ENCODE assay signal across 10 cellular contexts in genomic region chr1:15678578-15678977, GRCh38. TPM values are rescaled to one million over a fixed set of nuclear protein-coding genes. Genes with fewer than 3 reads are reported as not detected.
DNase-seq lines count a peak whose midpoint lies in the region; ATAC-seq, FAIRE-seq and TF ChIP-seq lines count a peak whose summit lies in the region.
"Had no signal": no experiment of that assay in that cellular context is flagged by ENCODE, and none has a peak within 500 bp of the region (broad histone marks: within the 10 kb centered on the region; RNA-seq: fewer than 3 reads in every experiment).

No MANE protein-coding gene starts in this region.

- H3K27ac ChIP-seq in endothelial cell of umbilical vein (ENCODE audit: insufficient read depth, low read depth, low read length) (no peak overlapping the region), gastroesophageal sphincter (no peak overlapping the region), tibial nerve (no peak overlapping the region)
- H3K27ac ChIP-seq: BLaER1 treated with 17β-estradiol and CSF1 and Interleukin-3, amounts not matched to agents 10 nM and 100 nM had no signal

- TF ChIP-seq CTCF in endothelial cell of umbilical vein (IDR thresholded peaks at IDR 0.05; ENCODE audit: extremely low read depth in 1 of 2, insufficient read depth in 1 of 2, low read depth in 1 of 2, low read length in 2 of 2) = no peak
- no peak for TF ChIP-seq CTCF in gastroesophageal sphincter (IDR thresholded peaks at IDR 0.05)
- TF ChIP-seq CTCF in tibial nerve (IDR thresholded peaks at IDR 0.05) = no peak

- DNase-seq in activated CD8-positive, alpha-beta memory T cell treated with anti-CD3 and anti-CD28 coated beads for 24 hours = peak; percentile 24
- no peak for DNase-seq in activated CD8-positive, alpha-beta memory T cell treated with anti-CD3 and anti-CD28 coated beads, Interleukin-2, amount 50 U/mL, for 48 hours
- DNase-seq in NOMO-1 treated with DMSO at 0.1 percent for 48 hours (lab: John Stamatoyannopoulos, UW; ENCODE audit: unreplicated experiment) (peak; percentile 58), endothelial cell of umbilical vein (ENCODE audit: low read depth, low spot score) (peak; percentile 14), tibial nerve (ENCODE audit: low spot score in 2 of 2) (no peak), retina (no peak)
- DNase-seq in stimulated activated effector memory CD8-positive, alpha-beta T cell treated with anti-CD3 and anti-CD28 coated beads, Interleukin-12 subunit alpha, Interleukin-12 subunit beta, amount 100 ng/mL, for 72 hours (ENCODE audit: low spot score in 2 of 2) = no peak
- DNase-seq: activated naive CD4-positive, alpha-beta T cell treated with Interleukin-2 at 50 U/mL for 16 hours had no signal

- CTCF ChIA-PET in endothelial cell of umbilical vein (lab: Charles Lee) = no interaction called here

- no peak overlapping the region for H3K4me2 ChIP-seq in endothelial cell of umbilical vein (ENCODE audit: insufficient read depth, low read length)

- H3K36me3 ChIP-seq in endothelial cell of umbilical vein (ENCODE audit: control insufficient read depth in 2 of 2, extremely low read depth in 1 of 2, insufficient read depth in 2 of 2, low read length in 2 of 2) (no peaks in the 10 kb centered on the region), gastroesophageal sphincter (no peaks in the 10 kb centered on the region), tibial nerve (no peaks in the 10 kb centered on the region)
- H3K36me3 ChIP-seq: BLaER1 treated with 17β-estradiol and CSF1 and Interleukin-3, amounts not matched to agents 10 nM and 100 nM had no signal

- WGBS in gastroesophageal sphincter (ENCODE audit: low coverage in 1 of 2), 2 donors = 91 to 100% methylated on average over 1 of the region's 1 CpG
- 88 to 93% methylated on average over 1 of the region's 1 CpG for WGBS in tibial nerve, 2 donors

- H3K79me2 ChIP-seq in endothelial cell of umbilical vein (ENCODE audit: control insufficient read depth, insufficient read depth, low read length) = no peaks in the 10 kb centered on the region

- peak; percentile 75 for ATAC-seq in stimulated activated effector memory CD8-positive, alpha-beta T cell treated with anti-CD3 and anti-CD28 coated beads, Interleukin-12 subunit alpha, Interleukin-12 subunit beta, amount 100 ng/mL, for 72 hours
- no peak for ATAC-seq in gastroesophageal sphincter

- no peaks in the 10 kb centered on the region for H4K20me1 ChIP-seq in endothelial cell of umbilical vein (replicated peaks; ENCODE audit: control insufficient read depth, extremely low read depth, insufficient read depth, low read length)
- H4K20me1 ChIP-seq: BLaER1 treated with 17β-estradiol and CSF1 and Interleukin-3, amounts not matched to agents 10 nM and 100 nM had no signal

- peaks cover 25% of the 10 kb centered on the region for H3K4me1 Mint-ChIP-seq in stimulated activated effector memory CD8-positive, alpha-beta T cell treated with anti-CD3 and anti-CD28 coated beads, Interleukin-12 subunit alpha, Interleukin-12 subunit beta, amount 100 ng/mL, for 72 hours

- H3K27ac Mint-ChIP-seq in stimulated activated effector memory CD8-positive, alpha-beta T cell treated with anti-CD3 and anti-CD28 coated beads, Interleukin-12 subunit alpha, Interleukin-12 subunit beta, amount 100 ng/mL, for 72 hours = no peak overlapping the region

- H3K4me3 Mint-ChIP-seq in stimulated activated effector memory CD8-positive, alpha-beta T cell treated with anti-CD3 and anti-CD28 coated beads, Interleukin-12 subunit alpha, Interleukin-12 subunit beta, amount 100 ng/mL, for 72 hours = no peak overlapping the region

- H3K9me3 Mint-ChIP-seq in stimulated activated effector memory CD8-positive, alpha-beta T cell treated with anti-CD3 and anti-CD28 coated beads, Interleukin-12 subunit alpha, Interleukin-12 subunit beta, amount 100 ng/mL, for 72 hours = no peaks in the 10 kb centered on the region

- H3K27me3 ChIP-seq in endothelial cell of umbilical vein (ENCODE audit: control insufficient read depth in 2 of 2, insufficient read depth in 2 of 2, low read length in 2 of 2) (no peaks in the 10 kb centered on the region), gastroesophageal sphincter (no peaks in the 10 kb centered on the region), tibial nerve (no peaks in the 10 kb centered on the region)
- H3K27me3 ChIP-seq: BLaER1 treated with 17β-estradiol and CSF1 and Interleukin-3, amounts not matched to agents 10 nM and 100 nM had no signal

- H3K4me3 ChIP-seq in endothelial cell of umbilical vein (replicated peaks in 1 of 3; ENCODE audit: insufficient read depth in 1 of 3, low read depth in 1 of 3, low read length in 3 of 3) = no peak overlapping the region
- H3K4me3 ChIP-seq in gastroesophageal sphincter = no peak overlapping the region
- no peak overlapping the region for H3K4me3 ChIP-seq in tibial nerve
- H3K4me3 ChIP-seq: BLaER1 treated with 17β-estradiol and CSF1 and Interleukin-3, amounts not matched to agents 10 nM and 100 nM had no signal

- peaks cover 8% of the 10 kb centered on the region for H3K36me3 Mint-ChIP-seq in stimulated activated effector memory CD8-positive, alpha-beta T cell treated with anti-CD3 and anti-CD28 coated beads, Interleukin-12 subunit alpha, Interleukin-12 subunit beta, amount 100 ng/mL, for 72 hours

- BruUV-seq in endothelial cell of umbilical vein (replicated peaks; lab: Mats Ljungman, UMichigan) = no TSS peak

- H3K9ac ChIP-seq in endothelial cell of umbilical vein (replicated peaks; ENCODE audit: extremely low read depth, insufficient read depth, low read length) = no peak overlapping the region
- H3K9ac ChIP-seq: BLaER1 treated with 17β-estradiol and CSF1 and Interleukin-3, amounts not matched to agents 10 nM and 100 nM had no signal

- POLR2A ChIA-PET in endothelial cell of umbilical vein (lab: Charles Lee) = no interaction called here

- intact Hi-C loops in endothelial cell of umbilical vein (cut with micrococcal nuclease) = no loop called here

- H3K4me1 ChIP-seq in endothelial cell of umbilical vein (ENCODE audit: control insufficient read depth, extremely low read depth, insufficient read depth, low read length) (peaks cover under 1% of the 10 kb centered on the region), gastroesophageal sphincter (peaks cover 0 to 7% (median 1%) of the 10 kb centered on the region in 3 donors), tibial nerve (peaks cover 0 to 29% (median 12%) of the 10 kb centered on the region in 4 donors)

- FAIRE-seq in endothelial cell of umbilical vein (lab: Jason Lieb, UNC) = peak; percentile 80

- dilution Hi-C loops in endothelial cell of umbilical vein (cut with MboI; ENCODE audit: extremely low pct_ligation_motif_present, low sequenced_read_pairs) = no loop called here

- TF ChIP-seq POLR2A in endothelial cell of umbilical vein (IDR thresholded peaks at IDR 0.05; ENCODE audit: low read depth, low read length) = no peak
- no peak for TF ChIP-seq POLR2A in gastroesophageal sphincter (IDR thresholded peaks at IDR 0.05)
- TF ChIP-seq POLR2A in tibial nerve (IDR thresholded peaks at IDR 0.05) = no peak

- no peak for TF ChIP-seq EP300 in gastroesophageal sphincter (IDR thresholded peaks at IDR 0.05)
- TF ChIP-seq EP300 in tibial nerve (IDR thresholded peaks at IDR 0.05) = no peak

- H3K9me3 ChIP-seq in endothelial cell of umbilical vein (replicated peaks; ENCODE audit: control insufficient read depth, insufficient read depth, low read length) = no peaks in the 10 kb centered on the region
- no peaks in the 10 kb centered on the region for H3K9me3 ChIP-seq in gastroesophageal sphincter
- H3K9me3 ChIP-seq in tibial nerve = no peaks in the 10 kb centered on the region

- no peak overlapping the region for H2AFZ ChIP-seq in endothelial cell of umbilical vein (ENCODE audit: low read depth, low read length)

- no peaks in the 10 kb centered on the region for H3K9me1 ChIP-seq in endothelial cell of umbilical vein (replicated peaks; ENCODE audit: control insufficient read depth, extremely low read depth, insufficient read depth, low read length)

TF ChIP-seq in endothelial cell of umbilical vein, 7 proteins besides CTCF, POLR2A, EP300 and RAD21:
- TF ChIP-seq EZH2 (IDR thresholded peaks at IDR 0.05; ENCODE audit: borderline replicate concordance, low read depth, low read length, severe bottlenecking) (no peak), JUN (IDR thresholded peaks at IDR 0.05; ENCODE audit: borderline replicate concordance, insufficient read depth, insufficient read length, low read depth) (peak; percentile 36)

RNA-seq across cellular contexts. Expression of gene PLEKHM2, which starts 5.5 kb away (rescaled TPM):
- total RNA-seq in endothelial cell of umbilical vein = 67.5 and 71.5 TPM in 2 replicates
- 59.1 and 60.6 TPM in 2 replicates for polyA plus RNA-seq in endothelial cell of umbilical vein
- 49.3 and 57.8 TPM in 2 replicates for polyA plus RNA-seq in endothelial cell of umbilical vein (2011; cell fraction: cytosol; rRNA removed)
- polyA plus RNA-seq in endothelial cell of umbilical vein (2011; cell fraction: nucleus; rRNA removed) = 97.8 and 120 TPM in 2 replicates
- 40.8 and 41.2 TPM in 2 replicates for polyA plus RNA-seq in endothelial cell of umbilical vein (2012)
- polyA minus RNA-seq in endothelial cell of umbilical vein = 42.4 and 49.8 TPM in 2 replicates
- polyA minus RNA-seq in endothelial cell of umbilical vein (2011; cell fraction: cytosol; rRNA and poly(A)+ RNA removed) = 39.8 TPM
- 22.8 and 29.7 TPM in 2 replicates for polyA minus RNA-seq in endothelial cell of umbilical vein (2011; cell fraction: nucleus; rRNA and poly(A)+ RNA removed)
- 10 to 100 TPM; 32.1 to 65.2 (median 41.8) TPM for total RNA-seq in gastroesophageal sphincter
- 10 to 100 TPM; 54.0 to 80.4 (median 57.1) TPM for total RNA-seq in tibial nerve

RNA-seq across cellular contexts. Expression of gene SLC25A34, which starts 57.5 kb away (rescaled TPM):
- total RNA-seq in endothelial cell of umbilical vein (0.76 and 1.1 TPM in 2 replicates), gastroesophageal sphincter (1 to 10 TPM in 2 of 4 donors, under 1 TPM in 2; 0.10 to 2.0 (median 1.1) TPM), tibial nerve (10 to 100 TPM in 1 of 4 donors, 1 to 10 TPM in 3; 2.8 to 23.7 (median 3.3) TPM)
- polyA plus RNA-seq in endothelial cell of umbilical vein = 0.90 and 1.4 TPM in 2 replicates
- polyA plus RNA-seq in endothelial cell of umbilical vein (2011; cell fraction: cytosol; rRNA removed) = 0.28 and 0.59 TPM in 2 replicates
- polyA plus RNA-seq in endothelial cell of umbilical vein (2011; cell fraction: nucleus; rRNA removed) = 4.5 and 5.4 TPM in 2 replicates
- polyA plus RNA-seq in endothelial cell of umbilical vein (2012) = 0.41 and 0.49 TPM in 2 replicates
- polyA minus RNA-seq in endothelial cell of umbilical vein = 0.51 and 0.81 TPM in 2 replicates
- not detected for polyA minus RNA-seq in endothelial cell of umbilical vein (2011; cell fraction: cytosol; rRNA and poly(A)+ RNA removed)
- polyA minus RNA-seq in endothelial cell of umbilical vein (2011; cell fraction: nucleus; rRNA and poly(A)+ RNA removed) = 1.3 and 2.4 TPM in 2 replicates

Comparison
In these comparisons a context has a peak if more than half of its experiments do, and no peak if none do; other contexts are left out.
1. DNase-seq: peak in activated CD8-positive, alpha-beta memory T cell treated with anti-CD3 and anti-CD28 coated beads for 24 hours (single experiment), NOMO-1 treated with DMSO at 0.1 percent for 48 hours (single experiment) and endothelial cell of umbilical vein (single experiment); none in activated CD8-positive, alpha-beta memory T cell treated with anti-CD3 and anti-CD28 coated beads, Interleukin-2, amount 50 U/mL, for 48 hours (single experiment), stimulated activated effector memory CD8-positive, alpha-beta T cell treated with anti-CD3 and anti-CD28 coated beads, Interleukin-12 subunit alpha, Interleukin-12 subunit beta, amount 100 ng/mL, for 72 hours (0 of 2), tibial nerve (0 of 2) and retina (single experiment).